8 cellular contexts compared by ENCODE assay signal in genomic region chr4:77734928-77735327, GRCh38.
DNase-seq lines count a peak whose midpoint lies in the region; ATAC-seq and TF ChIP-seq lines count a peak whose summit lies in the region.

No MANE protein-coding gene starts in this region.

- H3K27ac ChIP-seq in CD8-positive, alpha-beta T cell (ENCODE audit: low read depth, low read length) = no peak overlapping the region

- peaks cover 24% of the 10 kb centered on the region for H3K36me3 ChIP-seq in CD8-positive, alpha-beta T cell (ENCODE audit: insufficient read depth, low read length)

- POLR2A ChIA-PET in CD8-positive, alpha-beta T cell (lab: Charles Lee) = interaction anchor here (1.0 kb wide), 1 partner anchor 86 kb away, joined by 3 read pairs; no protein-coding TSS in a partner anchor

- peaks cover 28% of the 10 kb centered on the region for H3K4me1 ChIP-seq in CD8-positive, alpha-beta T cell (ENCODE audit: insufficient read depth, low read length)

- intact Hi-C loops in CD8-positive, alpha-beta T cell (cut with DNase I, micrococcal nuclease) = loop anchor here (1.0 to 5.0 kb wide), 5 partner anchors 9 to 128 kb away; partner anchors contain the start of genes MRPL1 (in 2 of the 2) and CNOT6L (in 1 of the 2)

- ATAC-seq in CD8-positive, alpha-beta T cell = peak; percentile 74
- ATAC-seq in HG03103 (IDR thresholded peaks at IDR 0.05; ENCODE audit: low read depth, unreplicated experiment) = peak; percentile 82
- peak; percentile 83 to 93 for ATAC-seq in stimulated activated naive B cell treated with anti-CD40 and anti-IgM and Interleukin-4, amounts not matched to agents 10 μg/mL and 1 μg/mL and 100 μg/mL, for 72 hours (replicated peaks)

- CTCF ChIA-PET in CD8-positive, alpha-beta T cell (lab: Charles Lee) = no interaction called here

- peaks cover 78% of the 10 kb centered on the region for H3K36me3 Mint-ChIP-seq in CD8-positive, alpha-beta T cell
- peaks cover 24 to 42% of the 10 kb centered on the region in 2 donors for H3K36me3 Mint-ChIP-seq in stimulated activated naive B cell treated with anti-CD40 and anti-IgM and Interleukin-4, amounts not matched to agents 10 μg/mL and 1 μg/mL and 100 μg/mL, for 72 hours
- H3K36me3 Mint-ChIP-seq in nephron progenitor cell (ENCODE audit: low read depth) = no peaks in the 10 kb centered on the region

- no peaks in the 10 kb centered on the region for H3K27me3 Mint-ChIP-seq in CD8-positive, alpha-beta T cell (ENCODE audit: low read depth)
- no peaks in the 10 kb centered on the region for H3K27me3 Mint-ChIP-seq in stimulated activated naive B cell treated with anti-CD40 and anti-IgM and Interleukin-4, amounts not matched to agents 10 μg/mL and 1 μg/mL and 100 μg/mL, for 72 hours
- no peaks in the 10 kb centered on the region for H3K27me3 Mint-ChIP-seq in nephron progenitor cell (ENCODE audit: low read depth, poor library complexity)

- H3K27me3 ChIP-seq in CD8-positive, alpha-beta T cell (ENCODE audit: insufficient read depth, low read length) = no peaks in the 10 kb centered on the region

- no peaks in the 10 kb centered on the region for H3K9me3 Mint-ChIP-seq in CD8-positive, alpha-beta T cell
- H3K9me3 Mint-ChIP-seq in stimulated activated naive B cell treated with anti-CD40 and anti-IgM and Interleukin-4, amounts not matched to agents 10 μg/mL and 1 μg/mL and 100 μg/mL, for 72 hours = no peaks in the 10 kb centered on the region
- no peaks in the 10 kb centered on the region for H3K9me3 Mint-ChIP-seq in nephron progenitor cell

- DNase-seq in CD8-positive, alpha-beta T cell = peak in 2 of 7 experiments; percentile 5 to 22
- DNase-seq in GM19240 (ENCODE audit: insufficient read length, low spot score) (peak; percentile 41), SIG-M5 treated with dmso at 0.1 percent for 504 hours (lab: John Stamatoyannopoulos, UW; ENCODE audit: unreplicated experiment) (peak; percentile 81), epithelial cell of proximal tubule (ENCODE audit: low read depth) (peak; percentile 68), putamen (ENCODE audit: low spot score) (no peak), nephron progenitor cell (no peak)
- DNase-seq in stimulated activated naive B cell treated with anti-CD40 and anti-IgM and Interleukin-4, amounts not matched to agents 10 μg/mL and 1 μg/mL and 100 μg/mL, for 72 hours = peak; percentile 9

- H3K4me1 Mint-ChIP-seq in CD8-positive, alpha-beta T cell (ENCODE audit: low read depth) = peaks cover 74% of the 10 kb centered on the region
- H3K4me1 Mint-ChIP-seq in stimulated activated naive B cell treated with anti-CD40 and anti-IgM and Interleukin-4, amounts not matched to agents 10 μg/mL and 1 μg/mL and 100 μg/mL, for 72 hours = peaks cover 18 to 31% of the 10 kb centered on the region in 2 donors
- no peaks in the 10 kb centered on the region for H3K4me1 Mint-ChIP-seq in nephron progenitor cell

- no peak overlapping the region for H3K4me3 ChIP-seq in CD8-positive, alpha-beta T cell (ENCODE audit: low read depth, low read length)
- H3K4me3 ChIP-seq in epithelial cell of proximal tubule (ENCODE audit: low read depth, low read length) = no peak overlapping the region

- peak overlapping the region; percentile 77 for H3K4me3 Mint-ChIP-seq in CD8-positive, alpha-beta T cell
- peak overlapping the region; percentile 58 to 60 for H3K4me3 Mint-ChIP-seq in stimulated activated naive B cell treated with anti-CD40 and anti-IgM and Interleukin-4, amounts not matched to agents 10 μg/mL and 1 μg/mL and 100 μg/mL, for 72 hours
- H3K4me3 Mint-ChIP-seq in nephron progenitor cell = no peak overlapping the region

- H3K27ac Mint-ChIP-seq in CD8-positive, alpha-beta T cell = peak overlapping the region; percentile 86
- H3K27ac Mint-ChIP-seq in stimulated activated naive B cell treated with anti-CD40 and anti-IgM and Interleukin-4, amounts not matched to agents 10 μg/mL and 1 μg/mL and 100 μg/mL, for 72 hours = peak overlapping the region; percentile 69
- no peak overlapping the region for H3K27ac Mint-ChIP-seq in nephron progenitor cell

- H3K9me3 ChIP-seq in CD8-positive, alpha-beta T cell (ENCODE audit: low read length) = no peaks in the 10 kb centered on the region

- no peak for TF ChIP-seq CTCF in CD8-positive, alpha-beta T cell (IDR thresholded peaks at IDR 0.05)
- TF ChIP-seq CTCF in epithelial cell of proximal tubule (conservative IDR thresholded peaks at IDR 0.05; ENCODE audit: low read depth, low read length) (peak; percentile 26), nephron progenitor cell (IDR thresholded peaks at IDR 0.05) (no peak)

Comparison
In these comparisons a context has a peak if more than half of its experiments do, and no peak if none do; other contexts are left out.
1. DNase-seq: peak in GM19240 (single experiment), SIG-M5 treated with dmso at 0.1 percent for 504 hours (single experiment), epithelial cell of proximal tubule (single experiment) and stimulated activated naive B cell treated with anti-CD40 and anti-IgM and Interleukin-4, amounts not matched to agents 10 μg/mL and 1 μg/mL and 100 μg/mL, for 72 hours (single experiment); none in putamen (single experiment) and nephron progenitor cell (single experiment).
2. Peak in every context shown above with its lines, with median percentiles within 50 percentile points of each other: ATAC-seq.